ENCODE assay signal across 2 cellular contexts in genomic region chr17:2379489-2380224, GRCh38.
TF ChIP-seq lines count a peak whose summit lies in the region.

No MANE protein-coding gene starts in this region.

TF ChIP-seq in HepG2, 621 proteins besides CTCF, POLR2A, EP300 and RAD21:
- TF ChIP-seq U2AF1 (optimal IDR thresholded peaks at IDR 0.05; ENCODE audit: low read depth, low read length) (no peak), AGO2 (optimal IDR thresholded peaks at IDR 0.05; ENCODE audit: low read depth, low read length) (peak; percentile 67)

TF ChIP-seq in GM12878, 131 proteins besides CTCF, POLR2A, EP300 and RAD21:
- TF ChIP-seq MTA2 (IDR thresholded peaks at IDR 0.05; ENCODE audit: low read depth) (no peak), RELB (IDR thresholded peaks at IDR 0.05; ENCODE audit: low read depth) (no peak), SUPT20H (IDR thresholded peaks at IDR 0.05; ENCODE audit: borderline replicate concordance, control insufficient read depth, low read depth, low read length) (no peak), CBX3 (IDR thresholded peaks at IDR 0.05; ENCODE audit: borderline replicate concordance, low read depth) (no peak), NR2C1 (IDR thresholded peaks at IDR 0.05) (no peak), FOXK2 (IDR thresholded peaks at IDR 0.05) (no peak), YY1 (IDR thresholded peaks at IDR 0.05; ENCODE audit: low read depth, low read length) (no peak), CHD1 (IDR thresholded peaks at IDR 0.05; ENCODE audit: low read depth, low read length) (no peak), NFIC (IDR thresholded peaks at IDR 0.05; ENCODE audit: low read depth, low read length) (no peak), ZNF274 (IDR thresholded peaks at IDR 0.05; ENCODE audit: insufficient read depth, insufficient read length) (no peak), RUNX3 (IDR thresholded peaks at IDR 0.05; ENCODE audit: low read length) (no peak), ZBED1 (IDR thresholded peaks at IDR 0.05; ENCODE audit: borderline replicate concordance) (no peak), GATAD2B (conservative IDR thresholded peaks at IDR 0.05; ENCODE audit: low read depth) (no peak), BCL11A (IDR thresholded peaks at IDR 0.05; ENCODE audit: low read depth, low read length) (no peak), IKZF2 (IDR thresholded peaks at IDR 0.05) (no peak), ETV6 (conservative IDR thresholded peaks at IDR 0.05 in 1 of 2, IDR thresholded peaks at IDR 0.05 in 1 of 2; ENCODE audit: borderline replicate concordance in 1 of 2, low read depth in 1 of 2) (no peak)
TF ChIP-seq in GM12878: peak in this region for 0.
